8 cellular contexts compared by ENCODE assay signal in the genomic region with DNA sequence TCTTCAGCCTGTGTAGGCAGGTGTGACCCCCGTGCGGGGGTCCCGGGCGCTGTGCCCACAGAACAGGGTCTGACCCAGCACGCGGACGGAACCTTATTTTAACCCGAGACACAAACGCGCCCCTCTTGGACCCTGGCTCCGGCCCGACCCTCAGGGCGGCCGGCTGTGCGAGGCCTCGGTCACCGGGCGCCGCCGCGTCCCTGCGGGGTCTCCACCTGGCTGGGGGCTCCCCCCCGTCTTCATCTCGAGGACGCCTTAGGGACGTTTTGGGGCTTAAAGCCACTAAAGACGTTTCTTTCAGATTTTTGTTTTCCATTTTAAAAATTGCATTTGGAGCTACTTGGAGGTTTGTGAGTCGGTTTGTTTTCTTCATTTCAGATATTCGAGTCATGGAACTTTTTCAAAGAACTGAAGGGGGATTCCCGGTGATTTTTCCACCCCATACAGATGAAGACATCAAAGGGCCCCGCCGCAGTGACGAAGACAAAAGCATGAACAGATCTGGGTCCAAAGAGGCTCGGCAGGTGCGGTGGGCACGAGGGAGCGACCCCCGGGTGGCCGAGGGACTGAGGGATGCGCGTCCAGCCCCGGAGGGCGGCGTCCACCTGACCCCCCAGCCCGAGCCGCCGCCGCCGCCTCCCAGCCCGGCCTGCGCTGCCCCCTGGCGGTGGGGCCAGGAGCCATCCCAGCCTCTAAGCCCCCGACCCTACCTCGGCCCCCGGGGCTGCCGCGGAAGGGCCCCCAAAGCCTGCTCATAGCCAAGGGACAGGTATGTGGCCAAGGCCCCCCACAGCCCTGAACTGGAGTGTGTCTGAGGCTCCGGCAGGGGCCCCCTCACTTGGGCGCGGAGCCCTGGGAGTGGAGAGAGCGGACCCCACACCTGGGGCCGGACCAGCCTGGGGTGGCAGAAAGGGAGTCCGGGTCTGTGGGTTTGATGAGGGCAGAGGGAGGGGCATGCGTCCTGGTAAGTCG. TPM values are rescaled to one million over a fixed set of nuclear protein-coding genes. Genes with fewer than 3 reads are reported as not detected.
DNase-seq lines count a peak whose midpoint lies in the region; ATAC-seq and TF ChIP-seq lines count a peak whose summit lies in the region.

No MANE protein-coding gene starts in this region.

- peak overlapping the region; percentile 74 for H3K4me3 Mint-ChIP-seq in CD8-positive, alpha-beta T cell

- H3K27ac ChIP-seq in CD8-positive, alpha-beta T cell (ENCODE audit: low read depth, low read length), result peak overlapping the region; percentile 36

- H3K27me3 Mint-ChIP-seq in CD8-positive, alpha-beta T cell (ENCODE audit: low read depth), result no peaks in the 10 kb centered on the region

- peaks cover 5% of the 10 kb centered on the region for H3K36me3 Mint-ChIP-seq in CD8-positive, alpha-beta T cell

- no peaks in the 10 kb centered on the region for H3K27me3 ChIP-seq in CD8-positive, alpha-beta T cell (ENCODE audit: insufficient read depth, low read length)

- peaks cover 24% of the 10 kb centered on the region for H3K4me1 ChIP-seq in CD8-positive, alpha-beta T cell (ENCODE audit: insufficient read depth, low read length)

- peak; percentile 46 to 93 (median 72) for DNase-seq in CD8-positive, alpha-beta T cell
- DNase-seq in NCI-H1930 (lab: John Stamatoyannopoulos, UW) (peak; percentile 47 to 69), activated T-cell treated with anti-CD3 and anti-CD28 coated beads for 4 hours (peak; percentile 82), fibroblast of pulmonary artery (ENCODE audit: low read depth) (peak; percentile 16), kidney glomerular epithelial cell (lab: John Stamatoyannopoulos, UW) (no peak), cerebellar cortex (ENCODE audit: low spot score) (no peak), SIG-M5 treated with dmso at 0.1 percent for 504 hours (lab: John Stamatoyannopoulos, UW; ENCODE audit: unreplicated experiment) (no peak)
- DNase-seq in stimulated activated CD4-positive, alpha-beta T cell treated with anti-CD3 and anti-CD28 coated beads, Interleukin-12 subunit alpha, Interleukin-12 subunit beta, amount 100 ng/mL, for 4 hours, result peak; percentile 77

- peak overlapping the region; percentile 92 for H3K27ac Mint-ChIP-seq in CD8-positive, alpha-beta T cell

- peak; percentile 97 for TF ChIP-seq CTCF in CD8-positive, alpha-beta T cell (IDR thresholded peaks at IDR 0.05)
- peak; percentile 32 for TF ChIP-seq CTCF in fibroblast of pulmonary artery (IDR thresholded peaks at IDR 0.05; ENCODE audit: low read length, missing control alignments)

- intact Hi-C loops in CD8-positive, alpha-beta T cell (cut with DNase I, micrococcal nuclease), result loop anchor here (1.0 to 5.0 kb wide), 9 partner anchors 18 to 291 kb away; a partner anchor contains a TSS

- peaks cover 19% of the 10 kb centered on the region for H3K4me1 Mint-ChIP-seq in CD8-positive, alpha-beta T cell (ENCODE audit: low read depth)

- no peaks in the 10 kb centered on the region for H3K9me3 Mint-ChIP-seq in CD8-positive, alpha-beta T cell

- no peaks in the 10 kb centered on the region for H3K36me3 ChIP-seq in CD8-positive, alpha-beta T cell (ENCODE audit: insufficient read depth, low read length)

- H3K4me3 ChIP-seq in CD8-positive, alpha-beta T cell (ENCODE audit: low read depth, low read length), result peak overlapping the region; percentile 56
- H3K4me3 ChIP-seq in fibroblast of pulmonary artery (replicated peaks; ENCODE audit: low read depth, low read length), result no peak overlapping the region

- peak; percentile 44 for ATAC-seq in CD8-positive, alpha-beta T cell

- CTCF ChIA-PET in CD8-positive, alpha-beta T cell (lab: Charles Lee), result interaction anchor here (0.6 to 7.3 kb wide), 27 partner anchors 8 to 448 kb away, joined by 3 to 150 read pairs (median 4); a partner anchor contains a TSS

- H3K9me3 ChIP-seq in CD8-positive, alpha-beta T cell (ENCODE audit: low read length), result no peaks in the 10 kb centered on the region

- POLR2A ChIA-PET in CD8-positive, alpha-beta T cell (lab: Charles Lee), result interaction anchor here (0.5 to 1.9 kb wide), 5 partner anchors 20 to 312 kb away, joined by 3 to 7 read pairs (median 3); no protein-coding TSS in a partner anchor

RNA-seq across cellular contexts. Expression of a gene that starts 3.8 kb away (rescaled TPM):
- 100 to 1,000 TPM; 369 to 385 TPM for total RNA-seq in CD8-positive, alpha-beta T cell

RNA-seq across cellular contexts. Expression of a gene that starts 12.3 kb away (rescaled TPM):
- under 1 TPM; 0.44 to 0.60 TPM for total RNA-seq in CD8-positive, alpha-beta T cell

RNA-seq across cellular contexts. Expression of a gene that starts 37.8 kb away (rescaled TPM):
- not detected for total RNA-seq in CD8-positive, alpha-beta T cell

RNA-seq across cellular contexts. Expression of a gene that starts 47.7 kb away (rescaled TPM):
- total RNA-seq in CD8-positive, alpha-beta T cell, result 100 to 1,000 TPM; 369 to 393 TPM

RNA-seq across cellular contexts. Expression of a gene that starts 50.3 kb away (rescaled TPM):
- total RNA-seq in CD8-positive, alpha-beta T cell, result not detected

Comparison
In these comparisons a context has a peak if more than half of its experiments do, and no peak if none do; other contexts are left out.
1. DNase-seq: peak in CD8-positive, alpha-beta T cell (7 of 7), NCI-H1930 (2 of 2), activated T-cell treated with anti-CD3 and anti-CD28 coated beads for 4 hours (single experiment), fibroblast of pulmonary artery (single experiment) and stimulated activated CD4-positive, alpha-beta T cell treated with anti-CD3 and anti-CD28 coated beads, Interleukin-12 subunit alpha, Interleukin-12 subunit beta, amount 100 ng/mL, for 4 hours (single experiment); none in kidney glomerular epithelial cell (single experiment), cerebellar cortex (single experiment) and SIG-M5 treated with dmso at 0.1 percent for 504 hours (single experiment).